7 cellular contexts compared by ENCODE assay signal in genomic region chr5:58891072-58891970, GRCh38.
A peak's percentile ranks its signal among the peaks of the same experiment; 100 is the strongest.
DNase-seq lines count a peak whose midpoint lies in the region; ATAC-seq and TF ChIP-seq lines count a peak whose summit lies in the region.

No MANE protein-coding gene starts in this region.

- TF ChIP-seq EP300 in neural cell (conservative IDR thresholded peaks at IDR 0.05; ENCODE audit: poor library complexity, severe bottlenecking) = peak; percentile 21

- H3K27me3 ChIP-seq in Peyer's patch (no peaks in the 10 kb centered on the region), neural cell (ENCODE audit: insufficient read depth, low read depth, low read length) (no peaks in the 10 kb centered on the region)

- no peaks in the 10 kb centered on the region for H3K9me2 ChIP-seq in neural cell (ENCODE audit: insufficient read depth, low read length)

- no peaks in the 10 kb centered on the region for H3K27me3 Mint-ChIP-seq in activated T-cell treated with anti-CD3 and anti-CD28 coated beads, Interleukin-2, amount 50 U/mL, for 72 hours (ENCODE audit: low read depth)
- H3K27me3 Mint-ChIP-seq in stimulated activated naive CD8-positive, alpha-beta T cell treated with anti-CD3 and anti-CD28 coated beads, Interleukin-15, amount 100 ng/mL, for 72 hours = peaks cover 9% of the 10 kb centered on the region

- H3K36me3 Mint-ChIP-seq in activated T-cell treated with anti-CD3 and anti-CD28 coated beads, Interleukin-2, amount 50 U/mL, for 72 hours (ENCODE audit: insufficient read depth in 2 of 2) = no peaks in the 10 kb centered on the region

- peaks cover 52% of the 10 kb centered on the region for H3K4me1 Mint-ChIP-seq in activated T-cell treated with anti-CD3 and anti-CD28 coated beads, Interleukin-2, amount 50 U/mL, for 72 hours (ENCODE audit: low read depth)
- peaks cover 30% of the 10 kb centered on the region for H3K4me1 Mint-ChIP-seq in stimulated activated naive CD8-positive, alpha-beta T cell treated with anti-CD3 and anti-CD28 coated beads, Interleukin-15, amount 100 ng/mL, for 72 hours

- ATAC-seq in HG03565 (IDR thresholded peaks at IDR 0.05; ENCODE audit: unreplicated experiment) = peak; percentile 44
- peak; percentile 81 to 82 for ATAC-seq in activated T-cell treated with anti-CD3 and anti-CD28 coated beads, Interleukin-2, amount 50 U/mL, for 72 hours (replicated peaks in 1 of 2)
- ATAC-seq in stimulated activated naive CD8-positive, alpha-beta T cell treated with anti-CD3 and anti-CD28 coated beads, Interleukin-15, amount 100 ng/mL, for 72 hours = peak; percentile 68

- no peaks in the 10 kb centered on the region for H3K9me3 Mint-ChIP-seq in activated T-cell treated with anti-CD3 and anti-CD28 coated beads, Interleukin-2, amount 50 U/mL, for 72 hours
- no peaks in the 10 kb centered on the region for H3K9me3 Mint-ChIP-seq in stimulated activated naive CD8-positive, alpha-beta T cell treated with anti-CD3 and anti-CD28 coated beads, Interleukin-15, amount 100 ng/mL, for 72 hours

- peak overlapping the region; percentile 47 for H3K9ac ChIP-seq in neural cell (ENCODE audit: low read length)

- H3K27ac ChIP-seq in Peyer's patch = peak overlapping the region in 1 of 4 donors; percentile 10
- peak overlapping the region; percentile 75 for H3K27ac ChIP-seq in neural cell (ENCODE audit: low read length)

- H3K9me3 ChIP-seq in Peyer's patch (no peaks in the 10 kb centered on the region), neural cell (ENCODE audit: low read length) (no peaks in the 10 kb centered on the region)

- no peaks in the 10 kb centered on the region for H3K4me1 ChIP-seq in Peyer's patch

- H3K36me3 ChIP-seq in Peyer's patch (no peaks in the 10 kb centered on the region), neural cell (ENCODE audit: insufficient read depth, low read length) (no peaks in the 10 kb centered on the region)

- TF ChIP-seq CTCF in GM12873 (IDR thresholded peaks at IDR 0.05; ENCODE audit: insufficient read depth, low read depth, low read length, missing control alignments) (peak; percentile 66), Peyer's patch (IDR thresholded peaks at IDR 0.05) (peak; percentile 26 to 71 (median 54)), fibroblast of mammary gland (conservative IDR thresholded peaks at IDR 0.05; ENCODE audit: control insufficient read depth, insufficient read depth, low read depth, low read length) (peak; percentile 67), neural cell (IDR thresholded peaks at IDR 0.05; ENCODE audit: poor library complexity, severe bottlenecking) (peak; percentile 72)

- no peak overlapping the region for H3K4me2 ChIP-seq in neural cell (ENCODE audit: low read length)

- H3K4me3 Mint-ChIP-seq in activated T-cell treated with anti-CD3 and anti-CD28 coated beads, Interleukin-2, amount 50 U/mL, for 72 hours = peak overlapping the region; percentile 73 to 82
- H3K4me3 Mint-ChIP-seq in stimulated activated naive CD8-positive, alpha-beta T cell treated with anti-CD3 and anti-CD28 coated beads, Interleukin-15, amount 100 ng/mL, for 72 hours = peak overlapping the region; percentile 49 to 73

- TF ChIP-seq RAD21 in neural cell (conservative IDR thresholded peaks at IDR 0.05) = peak; percentile 64

- H2AFZ ChIP-seq in neural cell (ENCODE audit: low read depth, low read length) = peak overlapping the region; percentile 70

- peak overlapping the region; percentile 88 for H3K27ac Mint-ChIP-seq in activated T-cell treated with anti-CD3 and anti-CD28 coated beads, Interleukin-2, amount 50 U/mL, for 72 hours
- H3K27ac Mint-ChIP-seq in stimulated activated naive CD8-positive, alpha-beta T cell treated with anti-CD3 and anti-CD28 coated beads, Interleukin-15, amount 100 ng/mL, for 72 hours = peak overlapping the region in 1 of 2 donors; percentile 42

- H3K4me3 ChIP-seq in Peyer's patch (no peak overlapping the region), fibroblast of mammary gland (ENCODE audit: control insufficient read depth, low read depth, low read length) (peak overlapping the region; percentile 30), neural cell (ENCODE audit: low read length) (no peak overlapping the region)

- no peak for TF ChIP-seq POLR2A in Peyer's patch (IDR thresholded peaks at IDR 0.05)

- no peaks in the 10 kb centered on the region for H3K79me2 ChIP-seq in neural cell (replicated peaks; ENCODE audit: insufficient read depth, low read length)

- H3F3A ChIP-seq in neural cell (ENCODE audit: insufficient read depth, low read length, poor library complexity, severe bottlenecking) = no peaks in the 10 kb centered on the region

- H4K20me1 ChIP-seq in neural cell (ENCODE audit: insufficient read depth) = no peaks in the 10 kb centered on the region

- DNase-seq in Peyer's patch (peak; percentile 43 to 84 (median 64)), fibroblast of mammary gland (ENCODE audit: low read depth) (peak; percentile 99)
- DNase-seq in activated T-cell treated with anti-CD3 and anti-CD28 coated beads, Interleukin-2, amount 50 U/mL, for 72 hours = peak; percentile 56 to 74
- peak; percentile 46 to 66 for DNase-seq in stimulated activated naive CD8-positive, alpha-beta T cell treated with anti-CD3 and anti-CD28 coated beads, Interleukin-15, amount 100 ng/mL, for 72 hours

TF ChIP-seq in neural cell, 6 proteins besides CTCF, POLR2A, EP300 and RAD21:
- TF ChIP-seq, protein P1, sequence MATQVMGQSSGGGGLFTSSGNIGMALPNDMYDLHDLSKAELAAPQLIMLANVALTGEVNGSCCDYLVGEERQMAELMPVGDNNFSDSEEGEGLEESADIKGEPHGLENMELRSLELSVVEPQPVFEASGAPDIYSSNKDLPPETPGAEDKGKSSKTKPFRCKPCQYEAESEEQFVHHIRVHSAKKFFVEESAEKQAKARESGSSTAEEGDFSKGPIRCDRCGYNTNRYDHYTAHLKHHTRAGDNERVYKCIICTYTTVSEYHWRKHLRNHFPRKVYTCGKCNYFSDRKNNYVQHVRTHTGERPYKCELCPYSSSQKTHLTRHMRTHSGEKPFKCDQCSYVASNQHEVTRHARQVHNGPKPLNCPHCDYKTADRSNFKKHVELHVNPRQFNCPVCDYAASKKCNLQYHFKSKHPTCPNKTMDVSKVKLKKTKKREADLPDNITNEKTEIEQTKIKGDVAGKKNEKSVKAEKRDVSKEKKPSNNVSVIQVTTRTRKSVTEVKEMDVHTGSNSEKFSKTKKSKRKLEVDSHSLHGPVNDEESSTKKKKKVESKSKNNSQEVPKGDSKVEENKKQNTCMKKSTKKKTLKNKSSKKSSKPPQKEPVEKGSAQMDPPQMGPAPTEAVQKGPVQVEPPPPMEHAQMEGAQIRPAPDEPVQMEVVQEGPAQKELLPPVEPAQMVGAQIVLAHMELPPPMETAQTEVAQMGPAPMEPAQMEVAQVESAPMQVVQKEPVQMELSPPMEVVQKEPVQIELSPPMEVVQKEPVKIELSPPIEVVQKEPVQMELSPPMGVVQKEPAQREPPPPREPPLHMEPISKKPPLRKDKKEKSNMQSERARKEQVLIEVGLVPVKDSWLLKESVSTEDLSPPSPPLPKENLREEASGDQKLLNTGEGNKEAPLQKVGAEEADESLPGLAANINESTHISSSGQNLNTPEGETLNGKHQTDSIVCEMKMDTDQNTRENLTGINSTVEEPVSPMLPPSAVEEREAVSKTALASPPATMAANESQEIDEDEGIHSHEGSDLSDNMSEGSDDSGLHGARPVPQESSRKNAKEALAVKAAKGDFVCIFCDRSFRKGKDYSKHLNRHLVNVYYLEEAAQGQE (IDR thresholded peaks at IDR 0.05; ENCODE audit: borderline replicate concordance) = peak; percentile 63
- peak; percentile 76 for TF ChIP-seq SMC3 (conservative IDR thresholded peaks at IDR 0.05; ENCODE audit: poor library complexity)
- TF ChIP-seq TAF1 (IDR thresholded peaks at IDR 0.05; ENCODE audit: low read depth) = no peak
